ENCODE assay signal across 10 cellular contexts in the genomic region with DNA sequence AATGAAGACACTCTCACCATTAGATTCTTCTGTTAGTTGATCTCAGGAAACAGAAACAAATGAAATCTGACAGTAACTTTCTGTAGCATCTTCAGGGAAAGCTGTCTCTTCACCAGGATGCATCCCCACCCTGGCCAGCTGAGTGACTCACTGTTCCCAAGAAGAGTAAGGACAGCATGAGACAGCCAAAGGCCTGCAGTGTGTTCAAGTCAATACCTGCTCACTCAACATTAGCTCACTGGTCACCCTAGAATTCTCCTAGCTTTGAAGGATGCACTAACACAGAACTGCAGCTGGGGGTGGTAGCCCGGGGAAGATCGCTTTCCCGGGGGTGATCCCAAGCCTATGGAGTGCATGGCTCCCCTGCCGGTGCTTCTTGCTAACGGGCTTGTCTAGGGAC. TPM values are rescaled to one million over a fixed set of nuclear protein-coding genes. Genes with fewer than 3 reads are reported as not detected.
DNase-seq lines count a peak whose midpoint lies in the region; ATAC-seq and TF ChIP-seq lines count a peak whose summit lies in the region.
"Had no signal": no experiment of that assay in that cellular context is flagged by ENCODE, and none has a peak within 500 bp of the region (broad histone marks: within the 10 kb centered on the region; RNA-seq: fewer than 3 reads in every experiment).

No MANE protein-coding gene starts in this region.

- WGBS in urinary bladder, result 95% methylated on average over 5 of the region's 5 CpGs

- H3K4me3 ChIP-seq in mucosa of descending colon (no peak overlapping the region), urinary bladder (ENCODE audit: low read depth, low read length) (no peak overlapping the region)
- H3K4me3 ChIP-seq: SK-N-MC had no signal

- POLR2A ChIA-PET in activated CD8-positive, alpha-beta T cell treated with anti-CD3 and anti-CD28 coated beads for 36 hours (lab: Charles Lee), result interaction anchor here (1.0 kb wide), 1 partner anchor 8 kb away, joined by 3 read pairs; no protein-coding TSS in a partner anchor
- POLR2A ChIA-PET in activated CD8-positive, alpha-beta T cell treated with anti-CD3 and anti-CD28 coated beads, Interleukin-2, amount 10 ng/mL, durations not matched to agents 7 days and 5 days (lab: Charles Lee), result no interaction called here

- no peaks in the 10 kb centered on the region for H3K27me3 Mint-ChIP-seq in activated CD8-positive, alpha-beta T cell treated with anti-CD3 and anti-CD28 coated beads for 36 hours
- H3K27me3 Mint-ChIP-seq in activated CD8-positive, alpha-beta T cell treated with anti-CD3 and anti-CD28 coated beads, Interleukin-2, amount 10 ng/mL, durations not matched to agents 7 days and 5 days (ENCODE audit: low read depth), result no peaks in the 10 kb centered on the region
- no peaks in the 10 kb centered on the region for H3K27me3 Mint-ChIP-seq in dendritic cell treated with granulocyte-macrophage colony-stimulating factor and Interleukin-4, amounts not matched to agents 40 ng/mL and 50 ng/mL, for 4 days
- H3K27me3 Mint-ChIP-seq: IgD-negative memory B cell had no signal

- no peak for DNase-seq in activated CD8-positive, alpha-beta T cell treated with anti-CD3 and anti-CD28 coated beads for 36 hours
- DNase-seq in activated CD8-positive, alpha-beta T cell treated with anti-CD3 and anti-CD28 coated beads, Interleukin-2, amount 10 ng/mL, durations not matched to agents 7 days and 5 days, result no peak
- DNase-seq in mucosa of descending colon (peak in 1 of 3 donors; percentile 16), NCI-H446 (lab: John Stamatoyannopoulos, UW) (no peak), mesenteric fat pad (ENCODE audit: low spot score) (no peak)

- TF ChIP-seq CTCF in activated CD8-positive, alpha-beta T cell treated with anti-CD3 and anti-CD28 coated beads for 36 hours (IDR thresholded peaks at IDR 0.05), result no peak
- no peak for TF ChIP-seq CTCF in mucosa of descending colon (IDR thresholded peaks at IDR 0.05)

- H3K4me3 Mint-ChIP-seq in activated CD8-positive, alpha-beta T cell treated with anti-CD3 and anti-CD28 coated beads for 36 hours, result no peak overlapping the region
- no peak overlapping the region for H3K4me3 Mint-ChIP-seq in activated CD8-positive, alpha-beta T cell treated with anti-CD3 and anti-CD28 coated beads, Interleukin-2, amount 10 ng/mL, durations not matched to agents 7 days and 5 days
- no peak overlapping the region for H3K4me3 Mint-ChIP-seq in dendritic cell treated with granulocyte-macrophage colony-stimulating factor and Interleukin-4, amounts not matched to agents 40 ng/mL and 50 ng/mL, for 4 days

- H3K36me3 ChIP-seq in mucosa of descending colon (ENCODE audit: low read depth), result peaks cover 3% of the 10 kb centered on the region
- H3K36me3 ChIP-seq in urinary bladder (ENCODE audit: insufficient read depth), result no peaks in the 10 kb centered on the region

- H3K4me1 Mint-ChIP-seq in activated CD8-positive, alpha-beta T cell treated with anti-CD3 and anti-CD28 coated beads for 36 hours (ENCODE audit: low read depth), result peaks cover 2% of the 10 kb centered on the region
- peaks cover 28% of the 10 kb centered on the region for H3K4me1 Mint-ChIP-seq in activated CD8-positive, alpha-beta T cell treated with anti-CD3 and anti-CD28 coated beads, Interleukin-2, amount 10 ng/mL, durations not matched to agents 7 days and 5 days (ENCODE audit: low read depth)
- H3K4me1 Mint-ChIP-seq in dendritic cell treated with granulocyte-macrophage colony-stimulating factor and Interleukin-4, amounts not matched to agents 40 ng/mL and 50 ng/mL, for 4 days (ENCODE audit: low read depth), result peaks cover 49% of the 10 kb centered on the region

- intact Hi-C loops in activated CD8-positive, alpha-beta T cell treated with anti-CD3 and anti-CD28 coated beads for 36 hours (cut with micrococcal nuclease), result no loop called here
- intact Hi-C loops in dendritic cell treated with granulocyte-macrophage colony-stimulating factor and Interleukin-4, amounts not matched to agents 40 ng/mL and 50 ng/mL, for 4 days (cut with micrococcal nuclease), result no loop called here
- intact Hi-C loops in mucosa of descending colon (cut with DNase I, micrococcal nuclease), result no loop called here

- H3K36me3 Mint-ChIP-seq in activated CD8-positive, alpha-beta T cell treated with anti-CD3 and anti-CD28 coated beads for 36 hours (ENCODE audit: low read depth), result peaks cover 22% of the 10 kb centered on the region
- peaks cover 47% of the 10 kb centered on the region for H3K36me3 Mint-ChIP-seq in activated CD8-positive, alpha-beta T cell treated with anti-CD3 and anti-CD28 coated beads, Interleukin-2, amount 10 ng/mL, durations not matched to agents 7 days and 5 days (ENCODE audit: low read depth)
- H3K36me3 Mint-ChIP-seq in dendritic cell treated with granulocyte-macrophage colony-stimulating factor and Interleukin-4, amounts not matched to agents 40 ng/mL and 50 ng/mL, for 4 days (ENCODE audit: low read depth), result peaks cover 61% of the 10 kb centered on the region

- peaks cover 14% of the 10 kb centered on the region for H3K4me1 ChIP-seq in mucosa of descending colon (ENCODE audit: low read depth)
- peaks cover 1% of the 10 kb centered on the region for H3K4me1 ChIP-seq in urinary bladder (ENCODE audit: insufficient read depth)

- CTCF ChIA-PET in activated CD8-positive, alpha-beta T cell treated with anti-CD3 and anti-CD28 coated beads for 36 hours (lab: Charles Lee), result interaction anchor here (0.6 to 1.0 kb wide), 3 partner anchors 140 to 1068 kb away, joined by 3 read pairs; no protein-coding TSS in a partner anchor
- CTCF ChIA-PET in activated CD8-positive, alpha-beta T cell treated with anti-CD3 and anti-CD28 coated beads, Interleukin-2, amount 10 ng/mL, durations not matched to agents 7 days and 5 days (lab: Charles Lee), result interaction anchor here (0.9 kb wide), 1 partner anchor 147 kb away, joined by 3 read pairs; no protein-coding TSS in a partner anchor

- no peaks in the 10 kb centered on the region for H3K9me3 Mint-ChIP-seq in activated CD8-positive, alpha-beta T cell treated with anti-CD3 and anti-CD28 coated beads for 36 hours
- H3K9me3 Mint-ChIP-seq in activated CD8-positive, alpha-beta T cell treated with anti-CD3 and anti-CD28 coated beads, Interleukin-2, amount 10 ng/mL, durations not matched to agents 7 days and 5 days (ENCODE audit: insufficient read depth), result no peaks in the 10 kb centered on the region
- H3K9me3 Mint-ChIP-seq in dendritic cell treated with granulocyte-macrophage colony-stimulating factor and Interleukin-4, amounts not matched to agents 40 ng/mL and 50 ng/mL, for 4 days, result no peaks in the 10 kb centered on the region
- H3K9me3 Mint-ChIP-seq: IgD-negative memory B cell had no signal

- no peak for ATAC-seq in activated CD8-positive, alpha-beta T cell treated with anti-CD3 and anti-CD28 coated beads for 36 hours
- ATAC-seq in activated CD8-positive, alpha-beta T cell treated with anti-CD3 and anti-CD28 coated beads, Interleukin-2, amount 10 ng/mL, durations not matched to agents 7 days and 5 days, result no peak
- ATAC-seq in mucosa of descending colon (peak; percentile 59), HG03025 (IDR thresholded peaks at IDR 0.05; ENCODE audit: low FRiP score, unreplicated experiment) (no peak)

- peak overlapping the region; percentile 30 for H3K27ac Mint-ChIP-seq in activated CD8-positive, alpha-beta T cell treated with anti-CD3 and anti-CD28 coated beads for 36 hours
- no peak overlapping the region for H3K27ac Mint-ChIP-seq in activated CD8-positive, alpha-beta T cell treated with anti-CD3 and anti-CD28 coated beads, Interleukin-2, amount 10 ng/mL, durations not matched to agents 7 days and 5 days
- peak overlapping the region; percentile 91 for H3K27ac Mint-ChIP-seq in dendritic cell treated with granulocyte-macrophage colony-stimulating factor and Interleukin-4, amounts not matched to agents 40 ng/mL and 50 ng/mL, for 4 days
- H3K27ac Mint-ChIP-seq: IgD-negative memory B cell had no signal

- no peaks in the 10 kb centered on the region for H3K9me3 ChIP-seq in mucosa of descending colon

- peak overlapping the region; percentile 39 for H3K27ac ChIP-seq in urinary bladder (ENCODE audit: low read depth)
- H3K27ac ChIP-seq: SK-N-MC had no signal

RNA-seq across cellular contexts. Expression of a gene that starts 28.2 kb away (rescaled TPM):
- total RNA-seq in activated CD8-positive, alpha-beta T cell treated with anti-CD3 and anti-CD28 coated beads for 36 hours, result under 1 TPM in 1 of 2 experiments, not detected in 1; 0.22 TPM
- 1 to 10 TPM in 1 of 2 experiments, under 1 TPM in 1; 0.76 to 1.1 TPM for total RNA-seq in activated CD8-positive, alpha-beta T cell treated with anti-CD3 and anti-CD28 coated beads, Interleukin-2, amount 10 ng/mL, durations not matched to agents 7 days and 5 days
- total RNA-seq in mucosa of descending colon (1 to 10 TPM; 1.1 to 5.5 (median 2.0) TPM), urinary bladder (not detected), mesenteric fat pad (0.19 TPM)
- polyA plus RNA-seq in urinary bladder, result 0.29 TPM
- polyA plus RNA-seq: IgD-negative memory B cell had no signal
